ENCODE assay signal across 18 cellular contexts in genomic region chr4:127307996-127308395, GRCh38.
"Had no signal": no experiment of that assay in that cellular context is flagged by ENCODE, and none has a peak within 500 bp of the region (broad histone marks: within the 10 kb centered on the region; RNA-seq: fewer than 3 reads in every experiment).

No MANE protein-coding gene starts in this region.

- H3K27ac Mint-ChIP-seq: activated CD8-positive, alpha-beta T cell treated with anti-CD3 and anti-CD28 coated beads for 36 hours; activated naive CD4-positive, alpha-beta T cell treated with anti-CD3 and anti-CD28 coated beads, Interleukin-2, amount 10 ng/mL, durations not matched to agents 7 days and 5 days; activated naive CD8-positive, alpha-beta T cell treated with anti-CD3 and anti-CD28 coated beads for 36 hours; activated T-cell treated with anti-CD3 and anti-CD28 coated beads, Interleukin-2, amount 50 U/mL, for 72 hours; activated T-helper 2 cell treated with anti-CD3 and anti-CD28 coated beads, Interferon-gamma antibody, Interleukin-2, Interleukin-4, amounts not matched to agents 10 μg/mL and 5 μg/mL and 100 μg/mL, durations not matched to agents 14 hours and 24 hours and 36 hours; T-helper 1 cell treated with Interleukin-12 subunit alpha and Interleukin-12 subunit beta and Interleukin-4 antibody, amounts not matched to agents 30 μg/mL and 1 μg/mL, for 36 hours had no signal

- DNase-seq: activated CD4-positive, alpha-beta T cell treated with anti-CD3 and anti-CD28 coated beads for 4 hours; activated CD8-positive, alpha-beta memory T cell treated with anti-CD3 and anti-CD28 coated beads, Interleukin-2, amount 50 U/mL, for 4 hours; activated CD8-positive, alpha-beta T cell treated with anti-CD3 and anti-CD28 coated beads for 36 hours; activated gamma-delta T cell treated with Interleukin-2 at 50 U/mL for 16 hours; activated naive CD4-positive, alpha-beta T cell treated with anti-CD3 and anti-CD28 coated beads, Interleukin-2, amount 10 ng/mL, durations not matched to agents 7 days and 5 days; activated naive CD8-positive, alpha-beta T cell treated with anti-CD3 and anti-CD28 coated beads for 36 hours; activated T-cell treated with anti-CD3 and anti-CD28 coated beads, Interleukin-2, amount 50 U/mL, for 72 hours; NCI-H146; NCI-H187 treated with DMSO at 0.1 percent for 48 hours; NCI-H2081 treated with DMSO at 0.1 percent for 48 hours; NCI-H345; NCI-H510A; Peyer's patch; SHP77 had no signal

- H3K27me3 Mint-ChIP-seq: activated CD8-positive, alpha-beta T cell treated with anti-CD3 and anti-CD28 coated beads for 36 hours; activated naive CD4-positive, alpha-beta T cell treated with anti-CD3 and anti-CD28 coated beads, Interleukin-2, amount 10 ng/mL, durations not matched to agents 7 days and 5 days; activated naive CD8-positive, alpha-beta T cell treated with anti-CD3 and anti-CD28 coated beads for 36 hours; central memory CD8-positive, alpha-beta T cell had no signal

- H3K4me3 ChIP-seq: Peyer's patch, SJSA1 had no signal

- H3K9me3 ChIP-seq: Peyer's patch had no signal

- H3K4me3 Mint-ChIP-seq: activated CD8-positive, alpha-beta T cell treated with anti-CD3 and anti-CD28 coated beads for 36 hours; activated naive CD4-positive, alpha-beta T cell treated with anti-CD3 and anti-CD28 coated beads, Interleukin-2, amount 10 ng/mL, durations not matched to agents 7 days and 5 days; activated naive CD8-positive, alpha-beta T cell treated with anti-CD3 and anti-CD28 coated beads for 36 hours; activated T-cell treated with anti-CD3 and anti-CD28 coated beads, Interleukin-2, amount 50 U/mL, for 72 hours; central memory CD8-positive, alpha-beta T cell; T-helper 1 cell treated with Interleukin-12 subunit alpha and Interleukin-12 subunit beta and Interleukin-4 antibody, amounts not matched to agents 30 μg/mL and 1 μg/mL, for 36 hours had no signal

- H3K27me3 ChIP-seq: Peyer's patch, SJSA1 had no signal

- H3K36me3 ChIP-seq: Peyer's patch, SJSA1 had no signal

- H3K4me1 ChIP-seq: Peyer's patch, SJSA1 had no signal

- H3K36me3 Mint-ChIP-seq: activated naive CD4-positive, alpha-beta T cell treated with anti-CD3 and anti-CD28 coated beads, Interleukin-2, amount 10 ng/mL, durations not matched to agents 7 days and 5 days; activated naive CD8-positive, alpha-beta T cell treated with anti-CD3 and anti-CD28 coated beads for 36 hours had no signal

- H3K4me1 Mint-ChIP-seq: activated naive CD4-positive, alpha-beta T cell treated with anti-CD3 and anti-CD28 coated beads, Interleukin-2, amount 10 ng/mL, durations not matched to agents 7 days and 5 days; activated naive CD8-positive, alpha-beta T cell treated with anti-CD3 and anti-CD28 coated beads for 36 hours; central memory CD8-positive, alpha-beta T cell had no signal

- H3K27ac ChIP-seq: Peyer's patch, SJSA1 had no signal
